24 cellular contexts compared by ENCODE assay signal in the genomic region with DNA sequence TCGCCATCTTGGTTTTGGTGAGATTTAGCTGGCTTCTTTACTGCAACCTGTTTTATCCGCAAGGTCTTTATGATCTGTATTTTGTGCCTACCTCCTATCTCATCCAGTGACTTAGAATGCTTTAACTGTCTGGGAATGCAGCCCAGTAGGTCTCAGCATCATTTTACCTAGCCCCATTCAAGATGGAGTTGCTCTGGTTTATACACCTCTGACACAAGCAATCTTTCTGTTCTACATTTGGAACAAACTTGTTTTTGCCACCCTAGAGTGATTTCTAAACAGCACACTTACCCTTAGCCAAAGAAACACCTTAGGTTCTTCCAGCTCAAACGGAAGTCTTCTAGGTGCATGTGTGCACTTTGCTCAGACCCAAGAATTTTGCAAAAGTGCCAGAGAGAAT.
"Had no signal": no experiment of that assay in that cellular context is flagged by ENCODE, and none has a peak within 500 bp of the region (broad histone marks: within the 10 kb centered on the region; RNA-seq: fewer than 3 reads in every experiment).

No MANE protein-coding gene starts in this region.

- H3K4me1 ChIP-seq: right atrium auricular region, right lobe of liver, tibial nerve, upper lobe of left lung, vagina had no signal

- H3K4me3 Mint-ChIP-seq: naive thymus-derived CD4-positive, alpha-beta T cell; natural killer cell treated with Interleukin-12 subunit alpha and Interleukin-12 subunit beta and Interleukin-15 and Interleukin-18, amount 100 ng/mL, for 72 hours; stimulated activated memory B cell treated with anti-CD40 and anti-IgM and Interleukin-4, amounts not matched to agents 10 μg/mL and 1 μg/mL and 100 μg/mL, for 72 hours; stimulated activated naive CD8-positive, alpha-beta T cell treated with anti-CD3 and anti-CD28 coated beads, Interleukin-15, amount 100 ng/mL, for 72 hours had no signal

- ATAC-seq: mucosa of descending colon; naive thymus-derived CD4-positive, alpha-beta T cell; natural killer cell treated with Interleukin-12 subunit alpha and Interleukin-12 subunit beta and Interleukin-15 and Interleukin-18, amount 100 ng/mL, for 72 hours; right lobe of liver; stimulated activated memory B cell treated with anti-CD40 and anti-IgM and Interleukin-4, amounts not matched to agents 10 μg/mL and 1 μg/mL and 100 μg/mL, for 72 hours; stimulated activated naive CD8-positive, alpha-beta T cell treated with anti-CD3 and anti-CD28 coated beads, Interleukin-15, amount 100 ng/mL, for 72 hours had no signal

- H3K4me3 ChIP-seq: left ventricle myocardium inferior, lung, mucosa of descending colon, ovary, right atrium auricular region, right lobe of liver, smooth muscle cell, tibial nerve, upper lobe of left lung, vagina had no signal

- H3K36me3 ChIP-seq: left ventricle myocardium inferior, ovary, right atrium auricular region, right lobe of liver, tibial nerve, upper lobe of left lung, vagina had no signal

- H3K9me3 ChIP-seq: ovary, right atrium auricular region, right lobe of liver, vagina had no signal

- H3K27ac ChIP-seq: left ventricle myocardium inferior, ovary, right atrium auricular region, right lobe of liver, tibial nerve, upper lobe of left lung, vagina had no signal

- H3K4me1 Mint-ChIP-seq: naive thymus-derived CD4-positive, alpha-beta T cell; stimulated activated memory B cell treated with anti-CD40 and anti-IgM and Interleukin-4, amounts not matched to agents 10 μg/mL and 1 μg/mL and 100 μg/mL, for 72 hours; stimulated activated naive CD8-positive, alpha-beta T cell treated with anti-CD3 and anti-CD28 coated beads, Interleukin-15, amount 100 ng/mL, for 72 hours had no signal

- H3K27ac Mint-ChIP-seq: naive thymus-derived CD4-positive, alpha-beta T cell; natural killer cell treated with Interleukin-12 subunit alpha and Interleukin-12 subunit beta and Interleukin-15 and Interleukin-18, amount 100 ng/mL, for 72 hours; progenitor cell of endocrine pancreas; stimulated activated memory B cell treated with anti-CD40 and anti-IgM and Interleukin-4, amounts not matched to agents 10 μg/mL and 1 μg/mL and 100 μg/mL, for 72 hours; stimulated activated naive CD8-positive, alpha-beta T cell treated with anti-CD3 and anti-CD28 coated beads, Interleukin-15, amount 100 ng/mL, for 72 hours had no signal

- H3K36me3 Mint-ChIP-seq: natural killer cell treated with Interleukin-12 subunit alpha and Interleukin-12 subunit beta and Interleukin-15 and Interleukin-18, amount 100 ng/mL, for 72 hours; stimulated activated memory B cell treated with anti-CD40 and anti-IgM and Interleukin-4, amounts not matched to agents 10 μg/mL and 1 μg/mL and 100 μg/mL, for 72 hours had no signal

- H3K27me3 ChIP-seq: ovary, right atrium auricular region, right lobe of liver, tibial nerve, upper lobe of left lung, vagina had no signal

- DNase-seq: hypothalamus; islet precursor cell; left ventricle myocardium inferior; midbrain; mucosa of descending colon; naive thymus-derived CD4-positive, alpha-beta T cell; ovary; right lobe of liver; stimulated activated CD4-positive, alpha-beta T cell treated with anti-CD3 and anti-CD28 coated beads, Interleukin-1b, Interleukin-23, amount 100 ng/mL, for 48 hours; stimulated activated CD4-positive, alpha-beta T cell treated with anti-CD3 and anti-CD28 coated beads, Interleukin-2, amount 100 ng/mL, for 48 hours; stimulated activated CD4-positive, alpha-beta T cell treated with anti-CD3 and anti-CD28 coated beads, Interleukin-4, amount 100 ng/mL, for 4 hours; stimulated activated CD8-positive, alpha-beta memory T cell treated with anti-CD3 and anti-CD28 coated beads, Interleukin-4, amount 100 ng/mL, for 48 hours; stimulated activated naive CD4-positive, alpha-beta T cell treated with Interleukin-2 at 50 U/mL for 16 hours; stimulated activated naive CD8-positive, alpha-beta T cell treated with anti-CD3 and anti-CD28 coated beads, Interleukin-15, amount 100 ng/mL, for 72 hours; substantia nigra; upper lobe of left lung had no signal
